19 cellular contexts compared by ENCODE assay signal in the genomic region with DNA sequence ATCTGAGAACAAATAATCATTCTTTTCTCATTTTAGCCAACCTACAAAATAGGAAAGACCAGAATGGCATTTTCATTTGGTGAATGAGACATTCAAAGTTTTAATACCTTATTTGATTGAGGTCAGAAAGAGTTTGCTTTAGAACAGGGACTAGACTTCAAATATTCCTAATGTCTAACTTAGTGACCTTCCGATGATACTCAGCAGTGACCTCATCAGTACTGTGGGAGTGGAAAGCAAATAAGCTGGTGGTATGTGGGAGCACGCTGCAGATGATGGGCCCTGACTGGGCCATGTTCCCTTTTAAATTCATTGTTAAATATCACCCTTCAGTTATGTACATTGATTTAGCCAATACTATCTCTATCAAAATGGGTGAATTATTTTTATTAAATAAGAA.
DNase-seq lines count a peak whose midpoint lies in the region; ATAC-seq, FAIRE-seq and TF ChIP-seq lines count a peak whose summit lies in the region.
"Had no signal": no experiment of that assay in that cellular context is flagged by ENCODE, and none has a peak within 500 bp of the region (broad histone marks: within the 10 kb centered on the region; RNA-seq: fewer than 3 reads in every experiment).

No MANE protein-coding gene starts in this region.

- H3K27ac ChIP-seq in epithelial cell of prostate: peak overlapping the region; percentile 98
- H3K27ac ChIP-seq in SJCRH30: no peak overlapping the region
- no peak overlapping the region for H3K27ac ChIP-seq in effector memory CD4-positive, alpha-beta T cell (ENCODE audit: insufficient read depth, low read length, poor library complexity, severe bottlenecking)
- H3K27ac ChIP-seq: C4-2B, GM23248, KMS-11 had no signal

- H3K36me3 ChIP-seq in SJCRH30: no peaks in the 10 kb centered on the region
- H3K36me3 ChIP-seq in effector memory CD4-positive, alpha-beta T cell (ENCODE audit: control insufficient read depth, insufficient read depth, low read length): no peaks in the 10 kb centered on the region

- no peaks in the 10 kb centered on the region for H3K9me3 ChIP-seq in SJCRH30 (replicated peaks)
- no peaks in the 10 kb centered on the region for H3K9me3 ChIP-seq in effector memory CD4-positive, alpha-beta T cell (ENCODE audit: control insufficient read depth, low read length)
- H3K9me3 ChIP-seq: Caco-2 had no signal

- no peak for TF ChIP-seq POLR2A in GM12892 (IDR thresholded peaks at IDR 0.05; ENCODE audit: low read depth, low read length)

- no peaks in the 10 kb centered on the region for H3K27me3 ChIP-seq in SJCRH30
- H3K27me3 ChIP-seq in effector memory CD4-positive, alpha-beta T cell (replicated peaks; ENCODE audit: control insufficient read depth, insufficient read depth, low read length, poor library complexity, severe bottlenecking): no peaks in the 10 kb centered on the region

- no peak for ATAC-seq in GM21825 (IDR thresholded peaks at IDR 0.05; ENCODE audit: unreplicated experiment)
- ATAC-seq: HepG2 had no signal

- H3K4me3 ChIP-seq in SJCRH30: no peak overlapping the region
- no peak overlapping the region for H3K4me3 ChIP-seq in effector memory CD4-positive, alpha-beta T cell (ENCODE audit: insufficient read depth, low read depth, low read length, poor library complexity, severe bottlenecking)
- H3K4me3 ChIP-seq: GM23248 had no signal

- DNase-seq in GM12892 (ENCODE audit: insufficient read length): no peak
- peak; percentile 32 for DNase-seq in NCI-H226
- DNase-seq in epithelial cell of prostate (ENCODE audit: low read depth, low spot score): no peak
- peak; percentile 12 for DNase-seq in kidney tubule cell (ENCODE audit: low spot score)
- DNase-seq in SJCRH30: no peak
- no peak for DNase-seq in effector memory CD4-positive, alpha-beta T cell
- DNase-seq: ACHN; Caco-2; CD4-positive, alpha-beta T cell; DMS153; DMS79; GDM1; GM23248; HCEC 1CT; HFFc6 had no signal

- FAIRE-seq in GM12892 (lab: Jason Lieb, UNC): peak; percentile 54
- FAIRE-seq: HepG2 had no signal

- H3K4me1 ChIP-seq in SJCRH30: no peaks in the 10 kb centered on the region
- no peaks in the 10 kb centered on the region for H3K4me1 ChIP-seq in effector memory CD4-positive, alpha-beta T cell (ENCODE audit: control insufficient read depth, insufficient read depth, low read length, poor library complexity, severe bottlenecking)
- H3K4me1 ChIP-seq: Caco-2 had no signal

Comparison
In these comparisons a context has a peak if more than half of its experiments do, and no peak if none do; other contexts are left out.
1. DNase-seq: peak in NCI-H226 (single experiment) and kidney tubule cell (single experiment); none in GM12892 (single experiment), epithelial cell of prostate (single experiment), SJCRH30 (0 of 2) and effector memory CD4-positive, alpha-beta T cell (0 of 3).